8 cellular contexts compared by ENCODE assay signal in genomic region chr2:239380831-239381708, GRCh38. TPM values are rescaled to one million over a fixed set of nuclear protein-coding genes. Genes with fewer than 3 reads are reported as not detected.
DNase-seq lines count a peak whose midpoint lies in the region; ATAC-seq and TF ChIP-seq lines count a peak whose summit lies in the region.

No MANE protein-coding gene starts in this region.

- H3K4me1 Mint-ChIP-seq in activated naive CD4-positive, alpha-beta T cell treated with anti-CD3 and anti-CD28 coated beads for 36 hours (ENCODE audit: low read depth): peaks cover 44% of the 10 kb centered on the region
- H3K4me1 Mint-ChIP-seq in naive thymus-derived CD8-positive, alpha-beta T cell: peaks cover 25 to 41% (median 35%) of the 10 kb centered on the region in 4 donors
- peaks cover 18% of the 10 kb centered on the region for H3K4me1 Mint-ChIP-seq in type B pancreatic cell (ENCODE audit: unreplicated experiment)

- H3K36me3 ChIP-seq in Karpas-422 (ENCODE audit: insufficient read depth, low read length) (no peaks in the 10 kb centered on the region), A673 (ENCODE audit: insufficient read depth, low read length, poor library complexity, severe bottlenecking) (no peaks in the 10 kb centered on the region)

- H3K4me2 ChIP-seq in Karpas-422 (ENCODE audit: low read depth, low read length, poor library complexity, severe bottlenecking): peak overlapping the region; percentile 78

- H3K27ac ChIP-seq in Karpas-422 (ENCODE audit: low read length) (peak overlapping the region; percentile 87), A673 (ENCODE audit: low read depth, low read length, poor library complexity, severe bottlenecking) (no peak overlapping the region), foreskin keratinocyte (no peak overlapping the region)

- H3K27me3 ChIP-seq in Karpas-422 (ENCODE audit: low read length) (no peaks in the 10 kb centered on the region), A673 (replicated peaks; ENCODE audit: insufficient read depth, low read depth, low read length, poor library complexity) (no peaks in the 10 kb centered on the region), foreskin keratinocyte (no peaks in the 10 kb centered on the region)

- no peaks in the 10 kb centered on the region for H3K79me2 ChIP-seq in Karpas-422 (ENCODE audit: low read length)

- peaks cover 30% of the 10 kb centered on the region for H3K4me1 ChIP-seq in Karpas-422 (ENCODE audit: low read length)
- peaks cover 10% of the 10 kb centered on the region for H3K4me1 ChIP-seq in A673 (ENCODE audit: insufficient read depth, low read length, poor library complexity, severe bottlenecking)
- H3K4me1 ChIP-seq in foreskin keratinocyte: no peaks in the 10 kb centered on the region

- no peaks in the 10 kb centered on the region for H3K9me3 Mint-ChIP-seq in activated naive CD4-positive, alpha-beta T cell treated with anti-CD3 and anti-CD28 coated beads for 36 hours
- H3K9me3 Mint-ChIP-seq in naive thymus-derived CD8-positive, alpha-beta T cell: no peaks in the 10 kb centered on the region
- H3K9me3 Mint-ChIP-seq in type B pancreatic cell: no peaks in the 10 kb centered on the region

- peak overlapping the region; percentile 48; the same call in 1 of the 2 replicates for H3K9ac ChIP-seq in Karpas-422 (ENCODE audit: low read length)

- peak; percentile 79 for DNase-seq in Karpas-422
- peak; percentile 85 for DNase-seq in activated naive CD4-positive, alpha-beta T cell treated with anti-CD3 and anti-CD28 coated beads for 36 hours
- DNase-seq in naive thymus-derived CD8-positive, alpha-beta T cell: peak; percentile 39 to 81 (median 68)
- DNase-seq in type B pancreatic cell (ENCODE audit: extremely low spot score, unreplicated experiment): no peak
- no peak for DNase-seq in A673 (ENCODE audit: low spot score)
- DNase-seq in foreskin keratinocyte: no peak

- peaks cover 64% of the 10 kb centered on the region for H4K20me1 ChIP-seq in Karpas-422 (ENCODE audit: insufficient read depth, low read depth, low read length)

- CTCF ChIA-PET in activated naive CD4-positive, alpha-beta T cell treated with anti-CD3 and anti-CD28 coated beads for 36 hours (lab: Charles Lee): interaction anchor here (0.7 to 2.6 kb wide), 12 partner anchors 11 to 113 kb away, joined by 3 to 14 read pairs (median 4); partner anchors contain the start of gene HDAC4
- CTCF ChIA-PET in A673 (lab: Charles Lee): no interaction called here

- ATAC-seq in GM21423 (IDR thresholded peaks at IDR 0.05; ENCODE audit: unreplicated experiment): peak; percentile 38
- ATAC-seq in naive thymus-derived CD8-positive, alpha-beta T cell: peak; percentile 94 to 97
- ATAC-seq in HG02870 (IDR thresholded peaks at IDR 0.05; ENCODE audit: unreplicated experiment): no peak
- no peak for ATAC-seq in foreskin keratinocyte

- H3K27me3 Mint-ChIP-seq in activated naive CD4-positive, alpha-beta T cell treated with anti-CD3 and anti-CD28 coated beads for 36 hours (ENCODE audit: low read depth): no peaks in the 10 kb centered on the region
- H3K27me3 Mint-ChIP-seq in naive thymus-derived CD8-positive, alpha-beta T cell: no peaks in the 10 kb centered on the region
- no peaks in the 10 kb centered on the region for H3K27me3 Mint-ChIP-seq in type B pancreatic cell

- peaks cover 12% of the 10 kb centered on the region for H3K36me3 Mint-ChIP-seq in activated naive CD4-positive, alpha-beta T cell treated with anti-CD3 and anti-CD28 coated beads for 36 hours (ENCODE audit: low read depth)
- H3K36me3 Mint-ChIP-seq in naive thymus-derived CD8-positive, alpha-beta T cell: peaks cover 0 to 2% (median 0%) of the 10 kb centered on the region in 3 donors
- H3K36me3 Mint-ChIP-seq in type B pancreatic cell: peaks cover 11% of the 10 kb centered on the region

- H2AFZ ChIP-seq in Karpas-422 (ENCODE audit: low read length): no peak overlapping the region

- BruUV-seq in A673 (replicated peaks; lab: Mats Ljungman, UMichigan): no TSS peak

- TF ChIP-seq CTCF in type B pancreatic cell (conservative IDR thresholded peaks at IDR 0.05) (no peak), A673 (conservative IDR thresholded peaks at IDR 0.05; ENCODE audit: low read depth, low read length) (no peak), foreskin keratinocyte (conservative IDR thresholded peaks at IDR 0.05) (no peak)

- no peaks in the 10 kb centered on the region for H3K9me2 ChIP-seq in Karpas-422 (replicated peaks; ENCODE audit: insufficient read depth, low read length)

- peak overlapping the region; percentile 73 for H3K4me3 Mint-ChIP-seq in activated naive CD4-positive, alpha-beta T cell treated with anti-CD3 and anti-CD28 coated beads for 36 hours
- peak overlapping the region; percentile 80 to 95 (median 88) for H3K4me3 Mint-ChIP-seq in naive thymus-derived CD8-positive, alpha-beta T cell
- no peak overlapping the region for H3K4me3 Mint-ChIP-seq in type B pancreatic cell

- H3K9me3 ChIP-seq in Karpas-422 (ENCODE audit: low read length): no peaks in the 10 kb centered on the region
- no peaks in the 10 kb centered on the region for H3K9me3 ChIP-seq in A673 (ENCODE audit: low read depth, low read length, poor library complexity, severe bottlenecking)

- H3K27ac Mint-ChIP-seq in activated naive CD4-positive, alpha-beta T cell treated with anti-CD3 and anti-CD28 coated beads for 36 hours: peak overlapping the region; percentile 95
- peak overlapping the region; percentile 89 to 98 (median 96) for H3K27ac Mint-ChIP-seq in naive thymus-derived CD8-positive, alpha-beta T cell
- H3K27ac Mint-ChIP-seq in type B pancreatic cell: peak overlapping the region; percentile 39

- intact Hi-C loops in activated naive CD4-positive, alpha-beta T cell treated with anti-CD3 and anti-CD28 coated beads for 36 hours (cut with micrococcal nuclease): loop anchor here (1.0 to 2.0 kb wide), 11 partner anchors 12 to 1688 kb away; partner anchors contain the start of gene HDAC4
- intact Hi-C loops in A673 (cut with micrococcal nuclease; ENCODE audit: unreplicated experiment): no loop called here

- POLR2A ChIA-PET in naive thymus-derived CD8-positive, alpha-beta T cell (lab: Charles Lee): interaction anchor here (0.5 to 2.3 kb wide), 15 partner anchors 9 to 159 kb away, joined by 3 to 12 read pairs (median 4); partner anchors contain the start of gene HDAC4
- POLR2A ChIA-PET in A673 (lab: Charles Lee; ENCODE audit: low non-redundant PET): no interaction called here

- H3K4me3 ChIP-seq in Karpas-422 (ENCODE audit: low read length): peak overlapping the region; percentile 59
- H3K4me3 ChIP-seq in A673 (ENCODE audit: low read depth, low read length, poor library complexity, severe bottlenecking): no peak overlapping the region

RNA-seq across cellular contexts. Expression of gene HDAC4, which starts 19.8 kb away (rescaled TPM):
- 8.5 and 16.5 TPM in 2 replicates for total RNA-seq in Karpas-422 (2014; rRNA removed; shearing (Covaris generic); ENCODE audit: low replicate concordance)
- total RNA-seq in activated naive CD4-positive, alpha-beta T cell treated with anti-CD3 and anti-CD28 coated beads for 36 hours: 10 to 100 TPM; 32.0 to 35.6 TPM
- total RNA-seq in naive thymus-derived CD8-positive, alpha-beta T cell: 10 to 100 TPM; 31.7 to 37.3 TPM
- 10 to 100 TPM in 1 of 3 donors, 1 to 10 TPM in 2; 2.8 to 10.1 (median 8.0) TPM for polyA plus RNA-seq in naive thymus-derived CD8-positive, alpha-beta T cell
- total RNA-seq in type B pancreatic cell (ENCODE audit: low replicate concordance) (24.0 and 39.0 TPM in 2 replicates), A673 (2021) (36.0 and 40.0 TPM in 2 replicates), foreskin keratinocyte (6.9 and 7.5 TPM in 2 replicates)
- 1.0 TPM in 2 replicates for polyA plus RNA-seq in foreskin keratinocyte

Comparison
In these comparisons a context has a peak if more than half of its experiments do, and no peak if none do; other contexts are left out.
1. ATAC-seq: peak in GM21423 (single experiment) and naive thymus-derived CD8-positive, alpha-beta T cell (2 of 2); none in HG02870 (single experiment) and foreskin keratinocyte (single experiment).
2. DNase-seq: peak in Karpas-422 (single experiment), activated naive CD4-positive, alpha-beta T cell treated with anti-CD3 and anti-CD28 coated beads for 36 hours (single experiment) and naive thymus-derived CD8-positive, alpha-beta T cell (10 of 10); none in type B pancreatic cell (single experiment), A673 (single experiment) and foreskin keratinocyte (0 of 2).
3. H3K27ac Mint-ChIP-seq: peak in every context shown above with its lines; median percentile 96 in naive thymus-derived CD8-positive, alpha-beta T cell; 95 in activated naive CD4-positive, alpha-beta T cell treated with anti-CD3 and anti-CD28 coated beads for 36 hours; 39 in type B pancreatic cell.